10 cellular contexts compared by ENCODE assay signal in genomic region chr20:50286174-50286511, GRCh38.
DNase-seq lines count a peak whose midpoint lies in the region; ATAC-seq and TF ChIP-seq lines count a peak whose summit lies in the region.
"Had no signal": no experiment of that assay in that cellular context is flagged by ENCODE, and none has a peak within 500 bp of the region (broad histone marks: within the 10 kb centered on the region; RNA-seq: fewer than 3 reads in every experiment).

No MANE protein-coding gene starts in this region.

- peak overlapping the region; percentile 6 for H3K56ac ChIP-seq in mesendoderm (ENCODE audit: low read length)

- no peak overlapping the region for H3K18ac ChIP-seq in mesendoderm (ENCODE audit: low read length)

- DNase-seq in Right ventricle myocardium superior (no peak), Right ventricle myocardium inferior (ENCODE audit: missing footprints) (no peak), T-helper 17 cell (no peak), mesendoderm (no peak), vagina (ENCODE audit: extremely low spot score in 2 of 2) (no peak), GM03348 (ENCODE audit: low spot score) (no peak), dedifferentiated amniotic fluid mesenchymal stem cell (ENCODE audit: extremely low spot score) (no peak), NCI-H226 (no peak)
- DNase-seq: NCI-H1694 treated with DMSO at 0.1 percent for 48 hours; stimulated activated CD4-positive, alpha-beta T cell treated with anti-CD3 and anti-CD28 coated beads, Interleukin-2, amount 100 ng/mL, for 48 hours had no signal

- no peaks in the 10 kb centered on the region for H3K36me3 ChIP-seq in mesendoderm (ENCODE audit: control insufficient read depth, insufficient read depth, low read length)
- no peaks in the 10 kb centered on the region for H3K36me3 ChIP-seq in vagina

- H3K9ac ChIP-seq in mesendoderm (ENCODE audit: low read length) = no peak overlapping the region

- no peak overlapping the region for H2BK5ac ChIP-seq in mesendoderm (ENCODE audit: low read length)

- no peak overlapping the region for H2BK120ac ChIP-seq in mesendoderm (ENCODE audit: low read depth, low read length)

- H2BK15ac ChIP-seq in mesendoderm (replicated peaks; ENCODE audit: low read depth) = no peak overlapping the region

- WGBS in mesendoderm (ENCODE audit: extremely low coverage, insufficient coverage, low lambda C conversion rate) = no CpG with 5 or more reads among the region's 9 CpGs

- no peak for TF ChIP-seq POLR2A in vagina (IDR thresholded peaks at IDR 0.05)

- no peak overlapping the region for H3K27ac ChIP-seq in mesendoderm (ENCODE audit: low read depth, low read length)
- H3K27ac ChIP-seq in vagina = peak overlapping the region; percentile 95

- no peak overlapping the region for H3K4me2 ChIP-seq in mesendoderm (ENCODE audit: low read length)

- ATAC-seq in Right ventricle myocardium superior (ENCODE audit: poor library complexity) = peak; percentile 5
- ATAC-seq in Right ventricle myocardium inferior = no peak
- ATAC-seq in T-helper 17 cell = no peak

- H3K27me3 ChIP-seq in mesendoderm (ENCODE audit: insufficient read depth, low read length, poor library complexity) (no peaks in the 10 kb centered on the region), vagina (no peaks in the 10 kb centered on the region)

- no peak overlapping the region for H3K4ac ChIP-seq in mesendoderm (ENCODE audit: low read depth, low read length)

- H3K4me3 ChIP-seq in mesendoderm (ENCODE audit: low read length) (no peak overlapping the region), vagina (no peak overlapping the region)

- no peak overlapping the region for H4K8ac ChIP-seq in mesendoderm (ENCODE audit: low read depth, low read length)

- TF ChIP-seq CTCF in vagina (IDR thresholded peaks at IDR 0.05) = no peak

- intact Hi-C loops in Right ventricle myocardium superior (cut with DNase I) (no loop called here), Right ventricle myocardium inferior (cut with DNase I) (no loop called here), vagina (cut with DNase I) (no loop called here)

- H3K23ac ChIP-seq in mesendoderm (ENCODE audit: low read length) = no peak overlapping the region

- no peak overlapping the region for H3K4me3 Mint-ChIP-seq in T-helper 17 cell

- no peaks in the 10 kb centered on the region for H3K79me2 ChIP-seq in mesendoderm (ENCODE audit: control insufficient read depth, insufficient read depth, low read length)

- H3K4me1 ChIP-seq in mesendoderm (ENCODE audit: control insufficient read depth, low read depth, low read length) (no peaks in the 10 kb centered on the region), vagina (peaks cover 60% of the 10 kb centered on the region)

- no peak overlapping the region for H2AK5ac ChIP-seq in mesendoderm (ENCODE audit: low read length)

- H3K79me1 ChIP-seq in mesendoderm (ENCODE audit: low read length) = no peaks in the 10 kb centered on the region

- H3K27me3 Mint-ChIP-seq in T-helper 17 cell = peaks cover 61% of the 10 kb centered on the region

- peaks cover 3% of the 10 kb centered on the region for H3K36me3 Mint-ChIP-seq in T-helper 17 cell (ENCODE audit: low read depth)

- H4K5ac ChIP-seq in mesendoderm (ENCODE audit: low read length) = no peak overlapping the region

- peak overlapping the region; percentile 14 for H3K27ac Mint-ChIP-seq in T-helper 17 cell

- H3K9me3 ChIP-seq in T-helper 17 cell (ENCODE audit: control insufficient read depth, low read length, poor library complexity, severe bottlenecking) (no peaks in the 10 kb centered on the region), vagina (no peaks in the 10 kb centered on the region)

- peaks cover 20% of the 10 kb centered on the region for H3K4me1 Mint-ChIP-seq in T-helper 17 cell
